Comparison of ENCODE assay signal across 1 cellular context in the genomic region with DNA sequence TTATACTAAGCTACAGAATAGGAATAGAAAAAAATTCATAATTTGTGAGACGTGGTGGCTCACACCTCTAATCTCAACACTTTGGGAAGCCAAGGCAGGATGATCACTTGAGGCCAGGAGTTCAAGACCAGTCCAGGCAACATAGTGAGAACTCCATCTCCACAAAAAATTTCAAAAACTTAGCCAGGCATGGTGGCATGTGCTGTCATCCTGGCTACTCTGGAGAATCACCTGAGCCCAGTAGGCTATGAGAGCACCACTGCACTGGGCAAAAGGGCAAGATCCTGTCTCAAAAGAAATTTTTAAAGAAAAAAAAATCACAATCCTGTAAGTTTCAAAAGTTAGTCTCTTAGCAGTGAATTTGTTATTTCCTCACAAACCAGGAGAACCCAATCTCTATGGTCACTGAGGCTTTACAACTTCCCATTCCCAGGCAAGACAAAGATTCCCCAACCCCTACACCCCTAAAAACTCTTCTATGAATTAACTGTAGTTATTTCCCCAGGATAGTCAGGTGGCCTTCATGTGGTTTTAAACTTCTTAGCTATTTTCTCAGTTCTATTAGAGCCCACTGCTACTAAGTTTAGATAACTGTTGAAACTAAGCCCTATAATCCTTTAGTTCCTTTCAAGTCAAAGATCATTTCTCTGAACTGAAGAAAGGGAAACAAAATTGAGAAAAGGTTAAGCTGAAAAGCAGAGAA.
TF ChIP-seq lines count a peak whose summit lies in the region.

No MANE protein-coding gene starts in this region.

TF ChIP-seq in GM12878, 131 proteins besides CTCF, POLR2A, EP300 and RAD21 (continued from another document):
- TF ChIP-seq, protein P1, sequence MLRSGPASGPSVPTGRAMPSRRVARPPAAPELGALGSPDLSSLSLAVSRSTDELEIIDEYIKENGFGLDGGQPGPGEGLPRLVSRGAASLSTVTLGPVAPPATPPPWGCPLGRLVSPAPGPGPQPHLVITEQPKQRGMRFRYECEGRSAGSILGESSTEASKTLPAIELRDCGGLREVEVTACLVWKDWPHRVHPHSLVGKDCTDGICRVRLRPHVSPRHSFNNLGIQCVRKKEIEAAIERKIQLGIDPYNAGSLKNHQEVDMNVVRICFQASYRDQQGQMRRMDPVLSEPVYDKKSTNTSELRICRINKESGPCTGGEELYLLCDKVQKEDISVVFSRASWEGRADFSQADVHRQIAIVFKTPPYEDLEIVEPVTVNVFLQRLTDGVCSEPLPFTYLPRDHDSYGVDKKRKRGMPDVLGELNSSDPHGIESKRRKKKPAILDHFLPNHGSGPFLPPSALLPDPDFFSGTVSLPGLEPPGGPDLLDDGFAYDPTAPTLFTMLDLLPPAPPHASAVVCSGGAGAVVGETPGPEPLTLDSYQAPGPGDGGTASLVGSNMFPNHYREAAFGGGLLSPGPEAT (IDR thresholded peaks at IDR 0.05; ENCODE audit: low read depth), result peak; percentile 47; the same call in 1 of the 2 replicates
- TF ChIP-seq RAD51 (IDR thresholded peaks at IDR 0.05) (peak; percentile 77), IKZF1 (conservative IDR thresholded peaks at IDR 0.05) (peak; percentile 59), MEF2A (IDR thresholded peaks at IDR 0.05; ENCODE audit: insufficient read depth, low read depth, low read length) (0 out of 2 replicates have a peak, but pooled peaks have one; percentile 48), EED (IDR thresholded peaks at IDR 0.05; ENCODE audit: low read depth) (0 out of 2 replicates have a peak, but pooled peaks have one; percentile 36), RUNX3 (IDR thresholded peaks at IDR 0.05; ENCODE audit: low read length) (peak; percentile 78)
- TF ChIP-seq, protein P2, sequence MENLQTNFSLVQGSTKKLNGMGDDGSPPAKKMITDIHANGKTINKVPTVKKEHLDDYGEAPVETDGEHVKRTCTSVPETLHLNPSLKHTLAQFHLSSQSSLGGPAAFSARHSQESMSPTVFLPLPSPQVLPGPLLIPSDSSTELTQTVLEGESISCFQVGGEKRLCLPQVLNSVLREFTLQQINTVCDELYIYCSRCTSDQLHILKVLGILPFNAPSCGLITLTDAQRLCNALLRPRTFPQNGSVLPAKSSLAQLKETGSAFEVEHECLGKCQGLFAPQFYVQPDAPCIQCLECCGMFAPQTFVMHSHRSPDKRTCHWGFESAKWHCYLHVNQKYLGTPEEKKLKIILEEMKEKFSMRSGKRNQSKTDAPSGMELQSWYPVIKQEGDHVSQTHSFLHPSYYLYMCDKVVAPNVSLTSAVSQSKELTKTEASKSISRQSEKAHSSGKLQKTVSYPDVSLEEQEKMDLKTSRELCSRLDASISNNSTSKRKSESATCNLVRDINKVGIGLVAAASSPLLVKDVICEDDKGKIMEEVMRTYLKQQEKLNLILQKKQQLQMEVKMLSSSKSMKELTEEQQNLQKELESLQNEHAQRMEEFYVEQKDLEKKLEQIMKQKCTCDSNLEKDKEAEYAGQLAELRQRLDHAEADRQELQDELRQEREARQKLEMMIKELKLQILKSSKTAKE (IDR thresholded peaks at IDR 0.05; ENCODE audit: low read depth, poor library complexity, severe bottlenecking), result peak; percentile 21
- TF ChIP-seq, protein P3, sequence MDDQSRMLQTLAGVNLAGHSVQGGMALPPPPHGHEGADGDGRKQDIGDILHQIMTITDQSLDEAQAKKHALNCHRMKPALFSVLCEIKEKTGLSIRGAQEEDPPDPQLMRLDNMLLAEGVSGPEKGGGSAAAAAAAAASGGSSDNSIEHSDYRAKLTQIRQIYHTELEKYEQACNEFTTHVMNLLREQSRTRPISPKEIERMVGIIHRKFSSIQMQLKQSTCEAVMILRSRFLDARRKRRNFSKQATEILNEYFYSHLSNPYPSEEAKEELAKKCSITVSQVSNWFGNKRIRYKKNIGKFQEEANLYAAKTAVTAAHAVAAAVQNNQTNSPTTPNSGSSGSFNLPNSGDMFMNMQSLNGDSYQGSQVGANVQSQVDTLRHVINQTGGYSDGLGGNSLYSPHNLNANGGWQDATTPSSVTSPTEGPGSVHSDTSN (IDR thresholded peaks at IDR 0.05; ENCODE audit: insufficient replicate concordance, low read depth, low read length), result no peak
- TF ChIP-seq, protein P4, sequence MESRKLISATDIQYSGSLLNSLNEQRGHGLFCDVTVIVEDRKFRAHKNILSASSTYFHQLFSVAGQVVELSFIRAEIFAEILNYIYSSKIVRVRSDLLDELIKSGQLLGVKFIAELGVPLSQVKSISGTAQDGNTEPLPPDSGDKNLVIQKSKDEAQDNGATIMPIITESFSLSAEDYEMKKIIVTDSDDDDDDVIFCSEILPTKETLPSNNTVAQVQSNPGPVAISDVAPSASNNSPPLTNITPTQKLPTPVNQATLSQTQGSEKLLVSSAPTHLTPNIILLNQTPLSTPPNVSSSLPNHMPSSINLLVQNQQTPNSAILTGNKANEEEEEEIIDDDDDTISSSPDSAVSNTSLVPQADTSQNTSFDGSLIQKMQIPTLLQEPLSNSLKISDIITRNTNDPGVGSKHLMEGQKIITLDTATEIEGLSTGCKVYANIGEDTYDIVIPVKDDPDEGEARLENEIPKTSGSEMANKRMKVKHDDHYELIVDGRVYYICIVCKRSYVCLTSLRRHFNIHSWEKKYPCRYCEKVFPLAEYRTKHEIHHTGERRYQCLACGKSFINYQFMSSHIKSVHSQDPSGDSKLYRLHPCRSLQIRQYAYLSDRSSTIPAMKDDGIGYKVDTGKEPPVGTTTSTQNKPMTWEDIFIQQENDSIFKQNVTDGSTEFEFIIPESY (IDR thresholded peaks at IDR 0.05), result no peak
